In genomic region chr2:104766683-104767082, GRCh38 we compare ENCODE assay signal across 1 cellular context.
TF ChIP-seq lines count a peak whose summit lies in the region.

No MANE protein-coding gene starts in this region.

TF ChIP-seq in GM23338, 12 proteins besides CTCF, POLR2A, EP300 and RAD21 (continued from another document):
- TF ChIP-seq, protein P1, sequence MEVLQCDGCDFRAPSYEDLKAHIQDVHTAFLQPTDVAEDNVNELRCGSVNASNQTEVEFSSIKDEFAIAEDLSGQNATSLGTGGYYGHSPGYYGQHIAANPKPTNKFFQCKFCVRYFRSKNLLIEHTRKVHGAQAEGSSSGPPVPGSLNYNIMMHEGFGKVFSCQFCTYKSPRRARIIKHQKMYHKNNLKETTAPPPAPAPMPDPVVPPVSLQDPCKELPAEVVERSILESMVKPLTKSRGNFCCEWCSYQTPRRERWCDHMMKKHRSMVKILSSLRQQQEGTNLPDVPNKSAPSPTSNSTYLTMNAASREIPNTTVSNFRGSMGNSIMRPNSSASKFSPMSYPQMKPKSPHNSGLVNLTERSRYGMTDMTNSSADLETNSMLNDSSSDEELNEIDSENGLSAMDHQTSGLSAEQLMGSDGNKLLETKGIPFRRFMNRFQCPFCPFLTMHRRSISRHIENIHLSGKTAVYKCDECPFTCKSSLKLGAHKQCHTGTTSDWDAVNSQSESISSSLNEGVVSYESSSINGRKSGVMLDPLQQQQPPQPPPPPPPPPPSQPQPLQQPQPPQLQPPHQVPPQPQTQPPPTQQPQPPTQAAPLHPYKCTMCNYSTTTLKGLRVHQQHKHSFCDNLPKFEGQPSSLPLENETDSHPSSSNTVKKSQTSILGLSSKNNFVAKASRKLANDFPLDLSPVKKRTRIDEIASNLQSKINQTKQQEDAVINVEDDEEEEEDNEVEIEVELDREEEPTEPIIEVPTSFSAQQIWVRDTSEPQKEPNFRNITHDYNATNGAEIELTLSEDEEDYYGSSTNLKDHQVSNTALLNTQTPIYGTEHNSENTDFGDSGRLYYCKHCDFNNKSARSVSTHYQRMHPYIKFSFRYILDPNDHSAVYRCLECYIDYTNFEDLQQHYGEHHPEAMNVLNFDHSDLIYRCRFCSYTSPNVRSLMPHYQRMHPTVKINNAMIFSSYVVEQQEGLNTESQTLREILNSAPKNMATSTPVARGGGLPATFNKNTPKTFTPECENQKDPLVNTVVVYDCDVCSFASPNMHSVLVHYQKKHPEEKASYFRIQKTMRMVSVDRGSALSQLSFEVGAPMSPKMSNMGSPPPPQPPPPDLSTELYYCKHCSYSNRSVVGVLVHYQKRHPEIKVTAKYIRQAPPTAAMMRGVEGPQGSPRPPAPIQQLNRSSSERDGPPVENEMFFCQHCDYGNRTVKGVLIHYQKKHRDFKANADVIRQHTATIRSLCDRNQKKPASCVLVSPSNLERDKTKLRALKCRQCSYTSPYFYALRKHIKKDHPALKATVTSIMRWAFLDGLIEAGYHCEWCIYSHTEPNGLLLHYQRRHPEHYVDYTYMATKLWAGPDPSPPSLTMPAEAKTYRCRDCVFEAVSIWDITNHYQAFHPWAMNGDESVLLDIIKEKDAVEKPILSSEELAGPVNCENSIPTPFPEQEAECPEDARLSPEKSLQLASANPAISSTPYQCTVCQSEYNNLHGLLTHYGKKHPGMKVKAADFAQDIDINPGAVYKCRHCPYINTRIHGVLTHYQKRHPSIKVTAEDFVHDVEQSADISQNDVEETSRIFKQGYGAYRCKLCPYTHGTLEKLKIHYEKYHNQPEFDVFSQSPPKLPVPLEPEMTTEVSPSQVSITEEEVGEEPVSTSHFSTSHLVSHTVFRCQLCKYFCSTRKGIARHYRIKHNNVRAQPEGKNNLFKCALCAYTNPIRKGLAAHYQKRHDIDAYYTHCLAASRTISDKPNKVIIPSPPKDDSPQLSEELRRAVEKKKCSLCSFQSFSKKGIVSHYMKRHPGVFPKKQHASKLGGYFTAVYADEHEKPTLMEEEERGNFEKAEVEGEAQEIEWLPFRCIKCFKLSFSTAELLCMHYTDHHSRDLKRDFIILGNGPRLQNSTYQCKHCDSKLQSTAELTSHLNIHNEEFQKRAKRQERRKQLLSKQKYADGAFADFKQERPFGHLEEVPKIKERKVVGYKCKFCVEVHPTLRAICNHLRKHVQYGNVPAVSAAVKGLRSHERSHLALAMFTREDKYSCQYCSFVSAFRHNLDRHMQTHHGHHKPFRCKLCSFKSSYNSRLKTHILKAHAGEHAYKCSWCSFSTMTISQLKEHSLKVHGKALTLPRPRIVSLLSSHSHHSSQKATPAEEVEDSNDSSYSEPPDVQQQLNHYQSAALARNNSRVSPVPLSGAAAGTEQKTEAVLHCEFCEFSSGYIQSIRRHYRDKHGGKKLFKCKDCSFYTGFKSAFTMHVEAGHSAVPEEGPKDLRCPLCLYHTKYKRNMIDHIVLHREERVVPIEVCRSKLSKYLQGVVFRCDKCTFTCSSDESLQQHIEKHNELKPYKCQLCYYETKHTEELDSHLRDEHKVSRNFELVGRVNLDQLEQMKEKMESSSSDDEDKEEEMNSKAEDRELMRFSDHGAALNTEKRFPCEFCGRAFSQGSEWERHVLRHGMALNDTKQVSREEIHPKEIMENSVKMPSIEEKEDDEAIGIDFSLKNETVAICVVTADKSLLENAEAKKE (CRISPR knock-in tag; IDR thresholded peaks at IDR 0.05), result no peak
- TF ChIP-seq EZH2 (IDR thresholded peaks at IDR 0.05; ENCODE audit: low read depth, unreplicated experiment), result no peak
